In genomic region chr17:6455321-6455705, GRCh38 we compare ENCODE assay signal across 8 cellular contexts. TPM values are rescaled to one million over a fixed set of nuclear protein-coding genes. Genes with fewer than 3 reads are reported as not detected.
DNase-seq lines count a peak whose midpoint lies in the region; ATAC-seq and TF ChIP-seq lines count a peak whose summit lies in the region.

No MANE protein-coding gene starts in this region.

- peaks cover 27% of the 10 kb centered on the region for H3K27me3 Mint-ChIP-seq in GM23338 (ENCODE audit: insufficient read depth, low read depth, poor library complexity)
- H3K27me3 Mint-ChIP-seq in activated CD4-positive, alpha-beta memory T cell treated with anti-CD3 and anti-CD28 coated beads for 36 hours = no peaks in the 10 kb centered on the region

- POLR2A ChIA-PET in activated CD4-positive, alpha-beta memory T cell treated with anti-CD3 and anti-CD28 coated beads for 36 hours (lab: Charles Lee) = interaction anchor here (0.6 kb wide), 1 partner anchor 1033 kb away, joined by 4 read pairs; no protein-coding TSS in a partner anchor

- no peaks in the 10 kb centered on the region for H3K79me2 ChIP-seq in GM23338 (replicated peaks; ENCODE audit: insufficient read depth)

- intact Hi-C loops in activated CD4-positive, alpha-beta memory T cell treated with anti-CD3 and anti-CD28 coated beads for 36 hours (cut with micrococcal nuclease) = no loop called here
- intact Hi-C loops in spleen (cut with DNase I; ENCODE audit: low total_unique reads) = no loop called here

- DNase-seq in GM23338 (ENCODE audit: low spot score) (peak; percentile 76), germinal center (ENCODE audit: low spot score) (peak; percentile 55), spleen (peak; percentile 91), EL (no peak), NCI-H2171 (lab: John Stamatoyannopoulos, UW) (no peak)
- peak; percentile 50 for DNase-seq in activated CD4-positive, alpha-beta memory T cell treated with anti-CD3 and anti-CD28 coated beads for 36 hours

- TF ChIP-seq CTCF in GM23338 (conservative IDR thresholded peaks at IDR 0.05; ENCODE audit: low read depth in 2 of 2) (no peak), spleen (IDR thresholded peaks at IDR 0.05 in 8 of 11, conservative IDR thresholded peaks at IDR 0.05 in 3 of 11) (no peak)

- no peaks in the 10 kb centered on the region for H3K9me2 ChIP-seq in GM23338 (ENCODE audit: insufficient read depth)

- H3K36me3 ChIP-seq in GM23338 (ENCODE audit: insufficient read depth) = no peaks in the 10 kb centered on the region
- peaks cover 0 to 33% (median 0%) of the 10 kb centered on the region in 6 donors for H3K36me3 ChIP-seq in spleen

- peaks cover 5% of the 10 kb centered on the region; the same call in 1 of the 2 replicates for H4K20me1 ChIP-seq in GM23338 (replicated peaks; ENCODE audit: insufficient read depth)

- H3K27ac Mint-ChIP-seq in GM23338 = no peak overlapping the region
- no peak overlapping the region for H3K27ac Mint-ChIP-seq in activated CD4-positive, alpha-beta memory T cell treated with anti-CD3 and anti-CD28 coated beads for 36 hours

- H3K9me3 ChIP-seq in spleen = no peaks in the 10 kb centered on the region

- H3K4me3 ChIP-seq in GM23338 (peak overlapping the region; percentile 77), spleen (peak overlapping the region in 3 of 8 donors; percentile 4 to 53 (median 13))

- H3K27ac ChIP-seq in GM23338 (ENCODE audit: low read depth) = no peak overlapping the region
- peak overlapping the region; percentile 68 to 88 (median 80) for H3K27ac ChIP-seq in spleen

- no peak for TF ChIP-seq POLR2A in spleen (IDR thresholded peaks at IDR 0.05)

- peaks cover 33% of the 10 kb centered on the region for H3K4me1 ChIP-seq in GM23338 (ENCODE audit: insufficient read depth)
- peaks cover 14 to 99% (median 64%) of the 10 kb centered on the region in 6 donors for H3K4me1 ChIP-seq in spleen

- H3F3A ChIP-seq in GM23338 (replicated peaks; ENCODE audit: low read depth) = 0 out of 2 replicates have a peak, but pooled peaks cover 13% of the 10 kb centered on the region

- peak overlapping the region; percentile 99 for H3K4me2 ChIP-seq in GM23338

- H2AFZ ChIP-seq in GM23338 = peak overlapping the region; percentile 87

- H3K27me3 ChIP-seq in GM23338 (ENCODE audit: insufficient read depth) (no peaks in the 10 kb centered on the region), spleen (replicated peaks in 1 of 7) (peaks cover 0 to 15% (median 0%) of the 10 kb centered on the region in 7 donors)

- H3K4me1 Mint-ChIP-seq in GM23338 = peaks cover 60% of the 10 kb centered on the region
- H3K4me1 Mint-ChIP-seq in activated CD4-positive, alpha-beta memory T cell treated with anti-CD3 and anti-CD28 coated beads for 36 hours (ENCODE audit: low read depth) = peaks cover 20% of the 10 kb centered on the region

- peaks cover 10% of the 10 kb centered on the region for H3K36me3 Mint-ChIP-seq in GM23338 (ENCODE audit: low read depth)
- no peaks in the 10 kb centered on the region for H3K36me3 Mint-ChIP-seq in activated CD4-positive, alpha-beta memory T cell treated with anti-CD3 and anti-CD28 coated beads for 36 hours

- ATAC-seq in GM23338 (peak; percentile 55), GM18517 (IDR thresholded peaks at IDR 0.05; ENCODE audit: unreplicated experiment) (no peak), HG03039 (IDR thresholded peaks at IDR 0.05; ENCODE audit: unreplicated experiment) (no peak)

- H3K4me3 Mint-ChIP-seq in GM23338 = peak overlapping the region; percentile 66; the same call in 2 of the 3 replicates
- peak overlapping the region; percentile 21 for H3K4me3 Mint-ChIP-seq in activated CD4-positive, alpha-beta memory T cell treated with anti-CD3 and anti-CD28 coated beads for 36 hours

- H3K9me3 Mint-ChIP-seq in GM23338 = no peaks in the 10 kb centered on the region
- no peaks in the 10 kb centered on the region for H3K9me3 Mint-ChIP-seq in activated CD4-positive, alpha-beta memory T cell treated with anti-CD3 and anti-CD28 coated beads for 36 hours

- CTCF ChIA-PET in activated CD4-positive, alpha-beta memory T cell treated with anti-CD3 and anti-CD28 coated beads for 36 hours (lab: Charles Lee) = interaction anchor here (1.3 kb wide), 1 partner anchor 18 kb away, joined by 3 read pairs; no protein-coding TSS in a partner anchor

- 1 to 13% (median 9%) methylated on average over 19 to 35 of the region's 35 CpGs for WGBS in spleen, 5 donors

TF ChIP-seq in GM23338, 12 proteins besides CTCF, POLR2A, EP300 and RAD21:
- TF ChIP-seq ZNF331 (CRISPR knock-in tag; IDR thresholded peaks at IDR 0.05; ENCODE audit: low read depth) (no peak), POLR2AphosphoS5 (IDR thresholded peaks at IDR 0.05; ENCODE audit: low read depth) (peak; percentile 59; the same call in 1 of the 2 replicates)

RNA-seq across cellular contexts. Expression of gene PIMREG, which starts 11.1 kb away (rescaled TPM):
- 137 and 144 TPM in 2 replicates for total RNA-seq in GM23338 (2014; rRNA removed; shearing (Covaris generic))
- polyA plus RNA-seq in GM23338 (2016; fragmentation: Nextera tagmentation; extraction: Ambion mirVana) = 81.7 and 87.8 TPM in 2 replicates
- total RNA-seq in activated CD4-positive, alpha-beta memory T cell treated with anti-CD3 and anti-CD28 coated beads for 36 hours = 10 to 100 TPM; 16.7 to 16.9 TPM
- total RNA-seq in spleen = 10 to 100 TPM in 1 of 7 donors, 1 to 10 TPM in 6; 1.8 to 11.6 (median 3.9) TPM
- polyA plus RNA-seq in spleen = 1 to 10 TPM; 1.3 to 4.0 (median 1.6) TPM

RNA-seq across cellular contexts. Expression of gene AIPL1, which starts 20.4 kb away (rescaled TPM):
- 0.17 and 0.43 TPM in 2 replicates for total RNA-seq in GM23338 (2014; rRNA removed; shearing (Covaris generic))
- 0.24 and 0.30 TPM in 2 replicates for polyA plus RNA-seq in GM23338 (2016; fragmentation: Nextera tagmentation; extraction: Ambion mirVana)
- not detected for total RNA-seq in activated CD4-positive, alpha-beta memory T cell treated with anti-CD3 and anti-CD28 coated beads for 36 hours
- under 1 TPM in 4 of 7 donors, not detected in 3; 0.17 to 0.34 (median 0.29) TPM for total RNA-seq in spleen
- under 1 TPM in 2 of 3 donors, not detected in 1; 0.10 to 0.24 TPM for polyA plus RNA-seq in spleen

Comparison
In these comparisons a context has a peak if more than half of its experiments do, and no peak if none do; other contexts are left out.
1. DNase-seq: peak in GM23338 (single experiment), activated CD4-positive, alpha-beta memory T cell treated with anti-CD3 and anti-CD28 coated beads for 36 hours (single experiment), germinal center (single experiment) and spleen (single experiment); none in EL (single experiment) and NCI-H2171 (single experiment).